ENCODE assay signal across 14 cellular contexts in genomic region chr13:43110658-43111057, GRCh38.
DNase-seq lines count a peak whose midpoint lies in the region; ATAC-seq, FAIRE-seq and TF ChIP-seq lines count a peak whose summit lies in the region.
"Had no signal": no experiment of that assay in that cellular context is flagged by ENCODE, and none has a peak within 500 bp of the region (broad histone marks: within the 10 kb centered on the region; RNA-seq: fewer than 3 reads in every experiment).

No MANE protein-coding gene starts in this region.

- no peaks in the 10 kb centered on the region for H3K9me3 ChIP-seq in HepG2 (ENCODE audit: low read length)
- H3K9me3 ChIP-seq in right lobe of liver, result no peaks in the 10 kb centered on the region
- no peaks in the 10 kb centered on the region for H3K9me3 ChIP-seq in IMR-90 (ENCODE audit: control insufficient read depth, insufficient read depth, low read length)
- no peaks in the 10 kb centered on the region for H3K9me3 ChIP-seq in mucosa of descending colon
- H3K9me3 ChIP-seq in hepatocyte (ENCODE audit: low read depth), result no peaks in the 10 kb centered on the region
- H3K9me3 ChIP-seq: BE2C had no signal

- TF ChIP-seq EP300 in HepG2 (IDR thresholded peaks at IDR 0.05; ENCODE audit: low read depth in 2 of 2, low read length in 2 of 2), result no peak
- no peak for TF ChIP-seq EP300 in HepG2 (CRISPR knock-in tag; IDR thresholded peaks at IDR 0.05; ENCODE audit: borderline replicate concordance)

- BruUV-seq in HepG2 (replicated peaks; lab: Mats Ljungman, UMichigan) (no TSS peak), IMR-90 (replicated peaks; lab: Mats Ljungman, UMichigan) (no TSS peak)

- TF ChIP-seq RAD21 in HepG2 (CRISPR knock-in tag; IDR thresholded peaks at IDR 0.05) (no peak), IMR-90 (IDR thresholded peaks at IDR 0.05; ENCODE audit: low read length) (no peak)

- H3K4me1 ChIP-seq in HepG2 (ENCODE audit: insufficient read depth, low read length), result peaks cover 10% of the 10 kb centered on the region
- H3K4me1 ChIP-seq in right lobe of liver, result no peaks in the 10 kb centered on the region
- H3K4me1 ChIP-seq in IMR-90 (ENCODE audit: control insufficient read depth, insufficient read depth, low read length), result peaks cover 7% of the 10 kb centered on the region
- no peaks in the 10 kb centered on the region for H3K4me1 ChIP-seq in mucosa of descending colon (ENCODE audit: low read depth)
- H3K4me1 ChIP-seq in hepatocyte (ENCODE audit: insufficient read depth), result peaks cover 16% of the 10 kb centered on the region

- H4K20me1 ChIP-seq in HepG2 (ENCODE audit: insufficient read depth, low read length) (no peaks in the 10 kb centered on the region), IMR-90 (ENCODE audit: insufficient read depth, low read length) (no peaks in the 10 kb centered on the region; the same call in 1 of the 2 replicates), hepatocyte (ENCODE audit: insufficient read depth, poor library complexity, severe bottlenecking) (no peaks in the 10 kb centered on the region)

- H4K8ac ChIP-seq in IMR-90 (ENCODE audit: low read depth in 2 of 2, low read length in 2 of 2), result no peak overlapping the region

- POLR2A ChIA-PET in HepG2 (lab: Yijun Ruan, JAX), result no interaction called here
- POLR2A ChIA-PET in IMR-90 (lab: Charles Lee; ENCODE audit: unreplicated experiment), result no interaction called here

- TF ChIP-seq POLR2A in HepG2 (IDR thresholded peaks at IDR 0.05; ENCODE audit: insufficient read depth in 1 of 2, low read depth in 2 of 2, low read length in 2 of 2), result no peak
- TF ChIP-seq POLR2A in right lobe of liver (IDR thresholded peaks at IDR 0.05), result no peak
- no peak for TF ChIP-seq POLR2A in IMR-90 (IDR thresholded peaks at IDR 0.05; ENCODE audit: low read depth, low read length)

- H3K27me3 ChIP-seq in HepG2 (ENCODE audit: control insufficient read depth in 1 of 2, insufficient read depth in 2 of 2, low read length in 2 of 2), result no peaks in the 10 kb centered on the region
- H3K27me3 ChIP-seq in right lobe of liver, result no peaks in the 10 kb centered on the region
- H3K27me3 ChIP-seq in IMR-90 (ENCODE audit: control insufficient read depth, insufficient read depth, low read length), result no peaks in the 10 kb centered on the region
- H3K27me3 ChIP-seq in hepatocyte, result no peaks in the 10 kb centered on the region
- H3K27me3 ChIP-seq: BE2C had no signal

- H2BK15ac ChIP-seq in IMR-90 (ENCODE audit: low read depth, low read length), result no peak overlapping the region

- H3K4me2 ChIP-seq in HepG2 (ENCODE audit: low read depth, low read length) (no peak overlapping the region), IMR-90 (ENCODE audit: low read depth, low read length) (no peak overlapping the region), hepatocyte (no peak overlapping the region)

- H3K27ac ChIP-seq in HepG2 (ENCODE audit: extremely low read length, insufficient read depth, low read length) (no peak overlapping the region), right lobe of liver (no peak overlapping the region), IMR-90 (ENCODE audit: insufficient read depth, low read length) (no peak overlapping the region), hepatocyte (no peak overlapping the region)
- H3K27ac ChIP-seq: C4-2B had no signal

- no peak overlapping the region for H4K91ac ChIP-seq in IMR-90 (ENCODE audit: insufficient read depth, low read depth, low read length)

- H3K4ac ChIP-seq in IMR-90 (ENCODE audit: low read depth, low read length), result no peak overlapping the region

- CTCF ChIA-PET in HepG2 (lab: Yijun Ruan, JAX; ENCODE audit: low intra/inter-chr PET ratio, low total read pairs), result no interaction called here
- CTCF ChIA-PET in IMR-90 (lab: Yijun Ruan, JAX), result no interaction called here

- no peak overlapping the region for H3K14ac ChIP-seq in IMR-90 (replicated peaks; ENCODE audit: low read depth, low read length)

- H4K5ac ChIP-seq in IMR-90 (ENCODE audit: low read depth, low read length), result no peak overlapping the region

- dilution Hi-C loops in IMR-90 (cut with HindIII; ENCODE audit: low sequenced_read_pairs, unreplicated experiment), result no loop called here

- no peak overlapping the region for H2BK20ac ChIP-seq in IMR-90 (ENCODE audit: low read depth, low read length)

- no peaks in the 10 kb centered on the region for H3K9me2 ChIP-seq in hepatocyte (replicated peaks; ENCODE audit: insufficient read depth)

- no peaks in the 10 kb centered on the region for H3K79me1 ChIP-seq in IMR-90 (ENCODE audit: low read depth in 1 of 2, low read length in 2 of 2)

- no peak overlapping the region for H2BK5ac ChIP-seq in IMR-90 (ENCODE audit: low read depth, low read length, poor library complexity, severe bottlenecking)

- H3K4me3 ChIP-seq in HepG2 (replicated peaks in 1 of 3; ENCODE audit: insufficient read depth in 1 of 3, low read depth in 2 of 3, low read length in 3 of 3), result no peak overlapping the region
- H3K4me3 ChIP-seq in right lobe of liver, result no peak overlapping the region
- H3K4me3 ChIP-seq in IMR-90 (ENCODE audit: insufficient read depth, low read depth, low read length), result no peak overlapping the region
- H3K4me3 ChIP-seq in mucosa of descending colon, result no peak overlapping the region
- no peak overlapping the region for H3K4me3 ChIP-seq in hepatocyte

- no peak for TF ChIP-seq CTCF in HepG2 (CRISPR knock-in tag; IDR thresholded peaks at IDR 0.05)
- TF ChIP-seq CTCF in right lobe of liver (IDR thresholded peaks at IDR 0.05), result no peak
- no peak for TF ChIP-seq CTCF in IMR-90 (conservative IDR thresholded peaks at IDR 0.05; ENCODE audit: low read depth, low read length)
- TF ChIP-seq CTCF in mucosa of descending colon (IDR thresholded peaks at IDR 0.05), result no peak
- TF ChIP-seq CTCF in hepatocyte (IDR thresholded peaks at IDR 0.05; ENCODE audit: poor library complexity), result no peak

- no peak overlapping the region for H2AK5ac ChIP-seq in IMR-90 (ENCODE audit: low read depth, low read length)

- intact Hi-C loops in HepG2 (cut with micrococcal nuclease; ENCODE audit: unreplicated experiment), result no loop called here
- intact Hi-C loops in right lobe of liver (cut with DNase I), result no loop called here
- intact Hi-C loops in IMR-90 (cut with micrococcal nuclease), result no loop called here
- intact Hi-C loops in mucosa of descending colon (cut with DNase I, micrococcal nuclease), result no loop called here

- no peak overlapping the region for H2AK9ac ChIP-seq in IMR-90 (replicated peaks; ENCODE audit: low read depth, low read length, poor library complexity)

- no peak overlapping the region for H3K23ac ChIP-seq in IMR-90 (ENCODE audit: low read depth, low read length)

- no peak overlapping the region for H2BK120ac ChIP-seq in IMR-90 (ENCODE audit: low read depth, low read length)

- no peak for FAIRE-seq in HepG2 (lab: Jason Lieb, UNC)
- FAIRE-seq: A204.1 had no signal

- H3K18ac ChIP-seq in IMR-90 (ENCODE audit: low read depth, low read length), result no peak overlapping the region

- H3K79me2 ChIP-seq in HepG2 (ENCODE audit: insufficient read depth, low read length), result no peaks in the 10 kb centered on the region
- H3K79me2 ChIP-seq in hepatocyte, result no peaks in the 10 kb centered on the region

- 94% methylated on average over 2 of the region's 2 CpGs for WGBS in HepG2 (ENCODE audit: low lambda C conversion rate)
- 77% methylated on average over 2 of the region's 2 CpGs for WGBS in right lobe of liver (ENCODE audit: insufficient coverage, low coverage, low lambda C conversion rate, missing lambda C conversion rate)
- no CpG with 5 or more reads among the region's 2 CpGs for WGBS in IMR-90 (ENCODE audit: extremely low coverage in 2 of 2, insufficient read length in 1 of 2), 2 experiments
- WGBS in hepatocyte (ENCODE audit: low lambda C conversion rate, missing lambda C conversion rate), result 78% methylated on average over 2 of the region's 2 CpGs

- peaks cover 0 to 10% of the 10 kb centered on the region in 2 experiments; a peak in 2 of 5 replicates for H3K36me3 ChIP-seq in HepG2 (replicated peaks in 1 of 2; ENCODE audit: control insufficient read depth in 1 of 2, insufficient read depth in 2 of 2, low read length in 2 of 2)
- no peaks in the 10 kb centered on the region for H3K36me3 ChIP-seq in right lobe of liver
- H3K36me3 ChIP-seq in IMR-90 (ENCODE audit: control insufficient read depth, insufficient read depth, low read length), result no peaks in the 10 kb centered on the region
- H3K36me3 ChIP-seq in mucosa of descending colon (ENCODE audit: low read depth), result no peaks in the 10 kb centered on the region
- no peaks in the 10 kb centered on the region for H3K36me3 ChIP-seq in hepatocyte (replicated peaks; ENCODE audit: insufficient read depth, low read depth)
- H3K36me3 ChIP-seq: BE2C had no signal

- ATAC-seq in HepG2, result no peak
- no peak for ATAC-seq in right lobe of liver
- no peak for ATAC-seq in IMR-90 (ENCODE audit: low read depth)
- peak; percentile 16 for ATAC-seq in mucosa of descending colon
- no peak for ATAC-seq in GM21528 (IDR thresholded peaks at IDR 0.05; ENCODE audit: low FRiP score, unreplicated experiment)
- ATAC-seq: HCT116 had no signal

- H3K9ac ChIP-seq in HepG2 (ENCODE audit: insufficient read depth, low read depth, low read length) (no peak overlapping the region), IMR-90 (ENCODE audit: low read depth, low read length) (no peak overlapping the region)

- DNase-seq in HepG2 (ENCODE audit: low spot score) (no peak), right lobe of liver (no peak), IMR-90 (no peak), mucosa of descending colon (no peak), T-helper 9 cell (no peak), hepatocyte (ENCODE audit: low spot score) (no peak)
- DNase-seq: BE2C; CD4-positive, alpha-beta memory T cell; DMS53; GF-D8 had no signal

- H3K9me1 ChIP-seq in IMR-90 (ENCODE audit: insufficient read depth, low read length), result peaks cover 3% of the 10 kb centered on the region; the same call in 1 of the 2 replicates

- in situ Hi-C loops in HepG2 (cut with HindIII; ENCODE audit: extremely low pct_ligation_motif_present, low pct_unique_long_range_greater_than_20kb) (no loop called here), IMR-90 (cut with MboI; ENCODE audit: low sequenced_read_pairs) (no loop called here)

- H2AFZ ChIP-seq in HepG2 (ENCODE audit: low read length), result no peak overlapping the region
- H2AFZ ChIP-seq in IMR-90 (replicated peaks; ENCODE audit: low read length, poor library complexity), result no peak overlapping the region
- H2AFZ ChIP-seq in hepatocyte, result no peak overlapping the region

- no peak overlapping the region for H3K56ac ChIP-seq in IMR-90 (ENCODE audit: extremely low read depth, insufficient read depth, low read length)

TF ChIP-seq in HepG2, 621 proteins besides CTCF, POLR2A, EP300 and RAD21 (continues in another document):
- peak; percentile 55 to 68 for TF ChIP-seq MAFK (conservative IDR thresholded peaks at IDR 0.05 in 1 of 2, IDR thresholded peaks at IDR 0.05 in 1 of 2; ENCODE audit: low read length in 2 of 2)
- TF ChIP-seq MAFF (IDR thresholded peaks at IDR 0.05; ENCODE audit: low read depth, low read length), result peak; percentile 64; the same call in 1 of the 2 replicates

TF ChIP-seq in IMR-90, 13 proteins besides CTCF, POLR2A, EP300 and RAD21:
- peak; percentile 58 for TF ChIP-seq MAFK (IDR thresholded peaks at IDR 0.05; ENCODE audit: low read depth, low read length)
- no peak for TF ChIP-seq BHLHE40 (IDR thresholded peaks at IDR 0.05; ENCODE audit: low read depth, low read length)
